In genomic region chr20:11155156-11155805, GRCh38 we compare ENCODE assay signal across 25 cellular contexts.
DNase-seq lines count a peak whose midpoint lies in the region; TF ChIP-seq lines count a peak whose summit lies in the region.
"Had no signal": no experiment of that assay in that cellular context is flagged by ENCODE, and none has a peak within 500 bp of the region (broad histone marks: within the 10 kb centered on the region; RNA-seq: fewer than 3 reads in every experiment).

No MANE protein-coding gene starts in this region.

- no peak overlapping the region for H3K18ac ChIP-seq in trophoblast cell (ENCODE audit: low read length)

- H3K4me2 ChIP-seq in trophoblast cell (ENCODE audit: low read length), result no peak overlapping the region
- H3K4me2 ChIP-seq: GM23338 had no signal

- no CpG with 5 or more reads among the region's 1 CpG for WGBS in trophoblast cell (ENCODE audit: extremely low coverage, insufficient coverage, insufficient read length)

- H3K4me1 ChIP-seq in trophoblast cell (ENCODE audit: control insufficient read depth in 1 of 2, insufficient read depth in 2 of 2, low read length in 2 of 2), result no peaks in the 10 kb centered on the region
- H3K4me1 ChIP-seq: adrenal gland had no signal

- no peak overlapping the region for H4K12ac ChIP-seq in trophoblast cell (ENCODE audit: low read depth, low read length)

- H3K27ac ChIP-seq in trophoblast cell (ENCODE audit: low read depth, low read length), result no peak overlapping the region
- H3K27ac ChIP-seq: adrenal gland, thyroid gland had no signal

- no peak overlapping the region for H2AFZ ChIP-seq in trophoblast cell (ENCODE audit: insufficient read depth, low read length, poor library complexity)
- H2AFZ ChIP-seq: GM23338 had no signal

- H3K36me3 ChIP-seq in trophoblast cell (ENCODE audit: control insufficient read depth in 1 of 2, insufficient read depth in 2 of 2, low read length in 2 of 2), result no peaks in the 10 kb centered on the region
- H3K36me3 ChIP-seq: adrenal gland, pancreas, thyroid gland had no signal

- no peak overlapping the region for H3K4ac ChIP-seq in trophoblast cell (ENCODE audit: low read depth, low read length)

- H2BK120ac ChIP-seq in trophoblast cell (ENCODE audit: insufficient read depth, low read length, poor library complexity), result no peak overlapping the region

- H3K79me2 ChIP-seq in trophoblast cell (ENCODE audit: control insufficient read depth, insufficient read depth, low read length, poor library complexity), result no peaks in the 10 kb centered on the region

- no peak overlapping the region for H2BK5ac ChIP-seq in trophoblast cell (ENCODE audit: low read depth, low read length, poor library complexity)

- H3K23ac ChIP-seq in trophoblast cell (ENCODE audit: low read length), result no peak overlapping the region

- H4K8ac ChIP-seq in trophoblast cell (ENCODE audit: low read depth, low read length), result no peak overlapping the region

- no peak overlapping the region for H3K14ac ChIP-seq in trophoblast cell (ENCODE audit: low read length)

- H4K91ac ChIP-seq in trophoblast cell (ENCODE audit: low read depth, low read length), result no peak overlapping the region

- DNase-seq in AG10803 (ENCODE audit: low read depth), result peak; percentile 60
- DNase-seq in COR-L47 (lab: John Stamatoyannopoulos, UW), result peak; percentile 7
- DNase-seq in NCI-H146 treated with DMSO at 0.1 percent for 48 hours (lab: John Stamatoyannopoulos, UW; ENCODE audit: unreplicated experiment), result peak; percentile 44
- DNase-seq in fibroblast of peridontal ligament (ENCODE audit: extremely low read depth), result peak; percentile 43
- DNase-seq in RKO (ENCODE audit: low spot score), result no peak
- no peak for DNase-seq in RPMI8226
- no peak for DNase-seq in trophoblast cell
- DNase-seq: activated CD4-positive, alpha-beta T cell treated with anti-CD3 and anti-CD28 coated beads for 4 hours; activated naive CD4-positive, alpha-beta T cell; activated T-cell treated with anti-CD3 and anti-CD28 coated beads, Interleukin-2, amount 50 U/mL, for 48 hours; adrenal gland; AML-193; CD8-positive, alpha-beta T cell; DND-41; foreskin melanocyte; HFFc6; hypothalamus; NCI-H2081 treated with DMSO at 0.1 percent for 48 hours; NCI-H526; nephron progenitor cell; pancreas; stimulated activated CD4-positive, alpha-beta T cell treated with anti-CD3 and anti-CD28 coated beads, Interleukin-4, amount 100 ng/mL, for 4 hours; thyroid gland had no signal

- H2BK12ac ChIP-seq in trophoblast cell (ENCODE audit: low read length), result no peak overlapping the region

- no peaks in the 10 kb centered on the region for H3K9me3 ChIP-seq in trophoblast cell (ENCODE audit: insufficient read depth, low read depth, low read length)
- H3K9me3 ChIP-seq: adrenal gland, pancreas, thyroid gland had no signal

- no peak overlapping the region for H2AK5ac ChIP-seq in trophoblast cell (ENCODE audit: low read length)

- no peaks in the 10 kb centered on the region for H3K27me3 ChIP-seq in trophoblast cell (ENCODE audit: insufficient read depth, low read length)
- H3K27me3 ChIP-seq: adrenal gland, thyroid gland had no signal

- no peak for TF ChIP-seq CTCF in AG10803 (conservative IDR thresholded peaks at IDR 0.05; ENCODE audit: low read length)

- no peaks in the 10 kb centered on the region for H3K79me1 ChIP-seq in trophoblast cell (ENCODE audit: low read length)

- no peak overlapping the region for H3K4me3 ChIP-seq in AG10803 (ENCODE audit: low read length)
- H3K4me3 ChIP-seq in trophoblast cell (ENCODE audit: low read depth, low read length), result no peak overlapping the region
- H3K4me3 ChIP-seq: adrenal gland, GM23338, K562, pancreas, thyroid gland had no signal

- no peak overlapping the region for H3K9ac ChIP-seq in trophoblast cell (ENCODE audit: low read length)

Comparison
In these comparisons a context has a peak if more than half of its experiments do, and no peak if none do; other contexts are left out.
1. DNase-seq: peak in AG10803 (single experiment), COR-L47 (single experiment), NCI-H146 treated with DMSO at 0.1 percent for 48 hours (single experiment) and fibroblast of peridontal ligament (single experiment); none in RKO (single experiment), RPMI8226 (single experiment) and trophoblast cell (0 of 2).